1 cellular context compared by ENCODE assay signal in the genomic region with DNA sequence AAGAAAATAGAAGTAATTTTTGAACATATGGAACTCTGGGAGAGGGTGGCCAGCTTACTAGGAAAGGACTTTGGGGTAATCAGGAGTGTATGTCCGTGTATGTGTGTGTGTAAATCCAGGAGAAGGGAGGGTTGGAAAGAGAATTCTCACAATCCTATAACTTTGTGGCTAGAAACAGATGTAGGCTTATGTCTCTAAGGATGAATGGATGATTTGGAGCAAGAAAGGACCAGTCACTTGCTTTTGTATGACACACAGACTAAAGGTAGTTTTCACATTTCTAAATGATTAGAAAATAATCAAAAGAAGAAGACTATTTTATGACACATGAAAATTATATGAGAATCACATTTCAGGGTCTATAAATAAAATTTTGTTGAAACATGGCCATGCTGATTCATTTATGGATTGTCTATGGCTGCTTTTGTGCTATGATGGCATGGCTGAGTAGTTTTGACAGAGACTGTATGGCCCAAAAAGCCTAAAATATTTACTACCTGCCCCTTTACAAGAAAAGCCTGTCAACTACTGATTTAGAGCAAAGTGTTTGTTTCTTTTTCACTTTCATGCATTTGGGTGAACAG.
TF ChIP-seq lines count a peak whose summit lies in the region.

No MANE protein-coding gene starts in this region.

TF ChIP-seq in GM12878, 131 proteins besides CTCF, POLR2A, EP300 and RAD21 (continued from another document):
- TF ChIP-seq MEF2A (IDR thresholded peaks at IDR 0.05; ENCODE audit: insufficient read depth, low read depth, low read length) (0 out of 2 replicates have a peak, but pooled peaks have one; percentile 38), ZNF217 (IDR thresholded peaks at IDR 0.05) (no peak), SMC3 (IDR thresholded peaks at IDR 0.05; ENCODE audit: borderline replicate concordance, low read length) (no peak), JUNB (IDR thresholded peaks at IDR 0.05) (peak; percentile 69), CBX5 (IDR thresholded peaks at IDR 0.05; ENCODE audit: low read depth) (no peak), WRNIP1 (IDR thresholded peaks at IDR 0.05; ENCODE audit: borderline replicate concordance, low read depth, low read length) (no peak), SREBF1 (IDR thresholded peaks at IDR 0.05; ENCODE audit: low read length) (no peak), ASH2L (IDR thresholded peaks at IDR 0.05; ENCODE audit: borderline replicate concordance, low read depth) (no peak), ESRRA (IDR thresholded peaks at IDR 0.05; ENCODE audit: low read length) (no peak), EGR1 (IDR thresholded peaks at IDR 0.05; ENCODE audit: borderline replicate concordance in 1 of 2, low read depth in 2 of 2, low read length in 2 of 2) (no peak), ETV6 (conservative IDR thresholded peaks at IDR 0.05 in 1 of 2, IDR thresholded peaks at IDR 0.05 in 1 of 2; ENCODE audit: borderline replicate concordance in 1 of 2, low read depth in 1 of 2) (no peak), MXI1 (IDR thresholded peaks at IDR 0.05; ENCODE audit: low read depth, low read length) (no peak), CHD1 (IDR thresholded peaks at IDR 0.05; ENCODE audit: low read depth, low read length) (no peak), CBFB (IDR thresholded peaks at IDR 0.05; ENCODE audit: low read depth) (no peak), KAT2A (conservative IDR thresholded peaks at IDR 0.05; ENCODE audit: control insufficient read depth, low read depth, low read length) (no peak), DPF2 (IDR thresholded peaks at IDR 0.05) (no peak)
- TF ChIP-seq, protein P1, sequence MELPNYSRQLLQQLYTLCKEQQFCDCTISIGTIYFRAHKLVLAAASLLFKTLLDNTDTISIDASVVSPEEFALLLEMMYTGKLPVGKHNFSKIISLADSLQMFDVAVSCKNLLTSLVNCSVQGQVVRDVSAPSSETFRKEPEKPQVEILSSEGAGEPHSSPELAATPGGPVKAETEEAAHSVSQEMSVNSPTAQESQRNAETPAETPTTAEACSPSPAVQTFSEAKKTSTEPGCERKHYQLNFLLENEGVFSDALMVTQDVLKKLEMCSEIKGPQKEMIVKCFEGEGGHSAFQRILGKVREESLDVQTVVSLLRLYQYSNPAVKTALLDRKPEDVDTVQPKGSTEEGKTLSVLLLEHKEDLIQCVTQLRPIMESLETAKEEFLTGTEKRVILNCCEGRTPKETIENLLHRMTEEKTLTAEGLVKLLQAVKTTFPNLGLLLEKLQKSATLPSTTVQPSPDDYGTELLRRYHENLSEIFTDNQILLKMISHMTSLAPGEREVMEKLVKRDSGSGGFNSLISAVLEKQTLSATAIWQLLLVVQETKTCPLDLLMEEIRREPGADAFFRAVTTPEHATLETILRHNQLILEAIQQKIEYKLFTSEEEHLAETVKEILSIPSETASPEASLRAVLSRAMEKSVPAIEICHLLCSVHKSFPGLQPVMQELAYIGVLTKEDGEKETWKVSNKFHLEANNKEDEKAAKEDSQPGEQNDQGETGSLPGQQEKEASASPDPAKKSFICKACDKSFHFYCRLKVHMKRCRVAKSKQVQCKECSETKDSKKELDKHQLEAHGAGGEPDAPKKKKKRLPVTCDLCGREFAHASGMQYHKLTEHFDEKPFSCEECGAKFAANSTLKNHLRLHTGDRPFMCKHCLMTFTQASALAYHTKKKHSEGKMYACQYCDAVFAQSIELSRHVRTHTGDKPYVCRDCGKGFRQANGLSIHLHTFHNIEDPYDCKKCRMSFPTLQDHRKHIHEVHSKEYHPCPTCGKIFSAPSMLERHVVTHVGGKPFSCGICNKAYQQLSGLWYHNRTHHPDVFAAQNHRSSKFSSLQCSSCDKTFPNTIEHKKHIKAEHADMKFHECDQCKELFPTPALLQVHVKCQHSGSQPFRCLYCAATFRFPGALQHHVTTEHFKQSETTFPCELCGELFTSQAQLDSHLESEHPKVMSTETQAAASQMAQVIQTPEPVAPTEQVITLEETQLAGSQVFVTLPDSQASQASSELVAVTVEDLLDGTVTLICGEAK (IDR thresholded peaks at IDR 0.05; ENCODE audit: borderline replicate concordance): no peak
- TF ChIP-seq, protein P2, sequence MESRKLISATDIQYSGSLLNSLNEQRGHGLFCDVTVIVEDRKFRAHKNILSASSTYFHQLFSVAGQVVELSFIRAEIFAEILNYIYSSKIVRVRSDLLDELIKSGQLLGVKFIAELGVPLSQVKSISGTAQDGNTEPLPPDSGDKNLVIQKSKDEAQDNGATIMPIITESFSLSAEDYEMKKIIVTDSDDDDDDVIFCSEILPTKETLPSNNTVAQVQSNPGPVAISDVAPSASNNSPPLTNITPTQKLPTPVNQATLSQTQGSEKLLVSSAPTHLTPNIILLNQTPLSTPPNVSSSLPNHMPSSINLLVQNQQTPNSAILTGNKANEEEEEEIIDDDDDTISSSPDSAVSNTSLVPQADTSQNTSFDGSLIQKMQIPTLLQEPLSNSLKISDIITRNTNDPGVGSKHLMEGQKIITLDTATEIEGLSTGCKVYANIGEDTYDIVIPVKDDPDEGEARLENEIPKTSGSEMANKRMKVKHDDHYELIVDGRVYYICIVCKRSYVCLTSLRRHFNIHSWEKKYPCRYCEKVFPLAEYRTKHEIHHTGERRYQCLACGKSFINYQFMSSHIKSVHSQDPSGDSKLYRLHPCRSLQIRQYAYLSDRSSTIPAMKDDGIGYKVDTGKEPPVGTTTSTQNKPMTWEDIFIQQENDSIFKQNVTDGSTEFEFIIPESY (IDR thresholded peaks at IDR 0.05): no peak
- TF ChIP-seq, protein P3, sequence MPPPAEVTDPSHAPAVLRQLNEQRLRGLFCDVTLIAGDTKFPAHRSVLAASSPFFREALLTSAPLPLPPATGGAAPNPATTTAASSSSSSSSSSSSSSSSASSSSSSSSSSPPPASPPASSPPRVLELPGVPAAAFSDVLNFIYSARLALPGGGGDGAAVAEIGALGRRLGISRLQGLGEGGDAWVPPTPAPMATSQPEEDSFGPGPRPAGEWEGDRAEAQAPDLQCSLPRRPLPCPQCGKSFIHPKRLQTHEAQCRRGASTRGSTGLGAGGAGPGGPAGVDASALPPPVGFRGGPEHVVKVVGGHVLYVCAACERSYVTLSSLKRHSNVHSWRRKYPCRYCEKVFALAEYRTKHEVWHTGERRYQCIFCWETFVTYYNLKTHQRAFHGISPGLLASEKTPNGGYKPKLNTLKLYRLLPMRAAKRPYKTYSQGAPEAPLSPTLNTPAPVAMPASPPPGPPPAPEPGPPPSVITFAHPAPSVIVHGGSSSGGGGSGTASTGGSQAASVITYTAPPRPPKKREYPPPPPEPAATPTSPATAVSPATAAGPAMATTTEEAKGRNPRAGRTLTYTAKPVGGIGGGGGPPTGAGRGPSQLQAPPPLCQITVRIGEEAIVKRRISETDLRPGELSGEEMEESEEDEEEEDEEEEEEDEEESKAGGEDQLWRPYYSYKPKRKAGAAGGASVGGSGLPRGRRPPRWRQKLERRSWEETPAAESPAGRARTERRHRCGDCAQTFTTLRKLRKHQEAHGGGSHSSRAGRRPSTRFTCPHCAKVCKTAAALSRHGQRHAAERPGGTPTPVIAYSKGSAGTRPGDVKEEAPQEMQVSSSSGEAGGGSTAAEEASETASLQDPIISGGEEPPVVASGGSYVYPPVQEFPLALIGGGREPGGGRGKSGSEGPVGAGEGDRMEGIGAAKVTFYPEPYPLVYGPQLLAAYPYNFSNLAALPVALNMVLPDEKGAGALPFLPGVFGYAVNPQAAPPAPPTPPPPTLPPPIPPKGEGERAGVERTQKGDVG (CRISPR knock-in tag; IDR thresholded peaks at IDR 0.05): no peak
